Comparison of ENCODE assay signal across 1 cellular context in genomic region chr1:43834280-43835140, GRCh38.
TF ChIP-seq lines count a peak whose summit lies in the region.

No MANE protein-coding gene starts in this region.

TF ChIP-seq in GM23338, 12 proteins besides CTCF, POLR2A, EP300 and RAD21 (continued from another document):
- no peak for TF ChIP-seq ZNF462 (CRISPR knock-in tag; IDR thresholded peaks at IDR 0.05)
